In the genomic region with DNA sequence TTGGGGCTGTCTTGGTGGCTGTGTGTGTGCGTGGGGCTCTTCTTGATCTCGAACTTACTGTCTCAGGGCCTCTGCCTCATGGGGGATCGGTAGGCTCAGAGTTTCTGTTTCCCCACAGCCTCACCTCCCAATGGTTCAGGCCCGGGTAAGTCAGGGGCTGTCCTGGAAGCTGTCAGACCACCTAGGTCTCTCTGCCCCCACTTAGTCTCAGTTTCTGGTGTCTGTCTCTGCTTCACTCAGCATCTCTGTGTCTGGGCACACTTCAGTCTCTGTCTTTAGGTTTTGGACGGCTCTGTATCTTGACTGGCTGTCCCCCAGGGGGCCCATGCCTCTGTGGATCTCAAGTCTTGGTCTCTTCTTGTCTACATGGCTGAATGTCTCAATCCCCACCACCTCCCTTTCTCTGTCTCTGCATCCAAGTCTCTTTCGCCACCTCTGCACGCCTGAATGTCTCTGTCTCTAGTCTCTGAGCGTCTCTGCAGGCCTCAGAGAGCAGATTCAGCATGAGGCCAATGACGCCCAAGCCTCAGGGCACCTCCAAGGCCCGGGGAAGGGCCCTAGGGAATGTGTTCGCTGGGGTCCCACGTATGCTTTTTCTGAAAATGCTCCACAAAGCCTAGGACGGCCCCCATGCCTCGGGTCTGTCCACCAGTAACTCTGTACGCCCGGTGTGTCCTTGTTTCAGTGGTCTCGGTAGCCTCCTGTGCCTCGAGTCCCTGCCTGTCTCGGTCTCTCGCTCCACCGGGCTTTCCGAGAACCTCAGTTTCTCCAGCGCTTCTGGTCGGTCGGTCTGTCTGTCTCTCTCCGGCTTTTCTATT, we compare ENCODE assay signal across 8 cellular contexts.
A peak's percentile ranks its signal among the peaks of the same experiment; 100 is the strongest.
DNase-seq lines count a peak whose midpoint lies in the region; ATAC-seq and TF ChIP-seq lines count a peak whose summit lies in the region.

No MANE protein-coding gene starts in this region.

- H3K9me3 ChIP-seq in NT2/D1 (ENCODE audit: insufficient read depth, low read length): no peaks in the 10 kb centered on the region
- H3K9me3 ChIP-seq in mucosa of stomach (ENCODE audit: control insufficient read depth, low read length): no peaks in the 10 kb centered on the region

- intact Hi-C loops in head of caudate nucleus (cut with DNase I): no loop called here

- DNase-seq in GM12865 (ENCODE audit: low read depth) (peak; percentile 44), NT2/D1 (ENCODE audit: low read depth, low spot score) (no peak), choroid plexus epithelial cell (ENCODE audit: low read depth) (peak; percentile 28), head of caudate nucleus (no peak), NCI-H2107 (lab: John Stamatoyannopoulos, UW) (no peak)

- H3K27me3 ChIP-seq in NT2/D1 (ENCODE audit: insufficient read depth, insufficient read length) (no peaks in the 10 kb centered on the region), mucosa of stomach (ENCODE audit: control insufficient read depth, insufficient read depth, low read length) (peaks cover 16% of the 10 kb centered on the region)

- H3K9ac ChIP-seq in NT2/D1 (ENCODE audit: insufficient read length, low read depth): peak overlapping the region; percentile 98
- H3K9ac ChIP-seq in mucosa of stomach (ENCODE audit: low read length): peak overlapping the region; percentile 30

- no peak for ATAC-seq in GM21528 (IDR thresholded peaks at IDR 0.05; ENCODE audit: low FRiP score, unreplicated experiment)
- no peak for ATAC-seq in GM19467 (IDR thresholded peaks at IDR 0.05; ENCODE audit: unreplicated experiment)

- peaks cover 36% of the 10 kb centered on the region for H3K36me3 ChIP-seq in NT2/D1 (ENCODE audit: insufficient read depth, insufficient read length, low read length)
- no peaks in the 10 kb centered on the region for H3K36me3 ChIP-seq in mucosa of stomach (ENCODE audit: control insufficient read depth, insufficient read depth, low read length)

- peak overlapping the region; percentile 58 for H3K4me3 ChIP-seq in GM12865 (ENCODE audit: low read depth, low read length)
- H3K4me3 ChIP-seq in NT2/D1 (ENCODE audit: insufficient read length, low read depth): peak overlapping the region; percentile 94
- H3K4me3 ChIP-seq in choroid plexus epithelial cell (ENCODE audit: low read depth, low read length): peak overlapping the region; percentile 79
- H3K4me3 ChIP-seq in mucosa of stomach (ENCODE audit: low read length): peak overlapping the region; percentile 9

- H3K4me1 ChIP-seq in NT2/D1 (ENCODE audit: insufficient read depth, insufficient read length): peaks cover 51% of the 10 kb centered on the region
- H3K4me1 ChIP-seq in mucosa of stomach (ENCODE audit: control insufficient read depth, insufficient read depth, low read length): peaks cover 33% of the 10 kb centered on the region

- TF ChIP-seq CTCF in GM12865 (IDR thresholded peaks at IDR 0.05; ENCODE audit: insufficient read depth, low read depth, low read length, missing control alignments) (no peak), choroid plexus epithelial cell (conservative IDR thresholded peaks at IDR 0.05; ENCODE audit: low read depth, low read length) (peak; percentile 26)

Comparison
In these comparisons a context has a peak if more than half of its experiments do, and no peak if none do; other contexts are left out.
1. DNase-seq: peak in GM12865 (single experiment) and choroid plexus epithelial cell (single experiment); none in NT2/D1 (single experiment), head of caudate nucleus (0 of 42) and NCI-H2107 (single experiment).
2. H3K4me3 ChIP-seq: peak in every context shown above with its lines; median percentile 94 in NT2/D1; 79 in choroid plexus epithelial cell; 58 in GM12865; 9 in mucosa of stomach.